In the genomic region with DNA sequence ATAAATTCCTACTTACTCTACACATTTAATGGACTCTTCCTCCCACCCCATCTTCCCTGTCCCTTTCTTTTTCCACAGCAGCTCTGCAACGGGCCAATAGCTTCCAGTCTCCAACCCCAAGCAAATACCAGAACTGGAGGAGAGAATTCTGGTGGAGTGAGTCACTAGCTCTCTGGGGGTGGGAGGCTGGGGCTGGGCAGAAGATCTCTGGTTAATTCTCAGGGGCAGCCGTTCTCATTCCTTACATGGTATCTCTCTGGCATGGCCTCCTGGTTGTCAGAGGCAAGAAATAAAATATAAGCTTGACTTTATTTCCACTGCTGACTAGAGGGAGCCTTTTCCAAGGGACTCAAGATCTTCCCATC, we compare ENCODE assay signal across 9 cellular contexts.
DNase-seq lines count a peak whose midpoint lies in the region; ATAC-seq, FAIRE-seq and TF ChIP-seq lines count a peak whose summit lies in the region.
"Had no signal": no experiment of that assay in that cellular context is flagged by ENCODE, and none has a peak within 500 bp of the region (broad histone marks: within the 10 kb centered on the region; RNA-seq: fewer than 3 reads in every experiment).

No MANE protein-coding gene starts in this region.

- FAIRE-seq in bronchial epithelial cell (lab: Jason Lieb, UNC): no peak

- TF ChIP-seq CTCF in bronchial epithelial cell (IDR thresholded peaks at IDR 0.05; ENCODE audit: insufficient read depth, low read length, severe bottlenecking): no peak
- no peak for TF ChIP-seq CTCF in upper lobe of right lung (IDR thresholded peaks at IDR 0.05)

- ATAC-seq in left colon (peak; percentile 19), upper lobe of right lung (peak; percentile 44), GM18867 (IDR thresholded peaks at IDR 0.05; ENCODE audit: unreplicated experiment) (no peak), HG03432 (IDR thresholded peaks at IDR 0.05; ENCODE audit: unreplicated experiment) (no peak)

- H3K36me3 ChIP-seq in bronchial epithelial cell (ENCODE audit: control insufficient read depth, insufficient read depth, low read length) (peaks cover 1% of the 10 kb centered on the region), upper lobe of right lung (no peaks in the 10 kb centered on the region)
- H3K36me3 ChIP-seq: right lobe of liver had no signal

- H3K4me3 ChIP-seq in bronchial epithelial cell (ENCODE audit: low read depth, low read length) (no peak overlapping the region), upper lobe of right lung (no peak overlapping the region)
- H3K4me3 ChIP-seq: right lobe of liver had no signal

- H3K27ac ChIP-seq in upper lobe of right lung: no peak overlapping the region
- H3K27ac ChIP-seq: right lobe of liver had no signal

- no peaks in the 10 kb centered on the region for H3K27me3 ChIP-seq in bronchial epithelial cell (ENCODE audit: control insufficient read depth, insufficient read depth, low read length)
- H3K27me3 ChIP-seq in upper lobe of right lung: no peaks in the 10 kb centered on the region
- H3K27me3 ChIP-seq: right lobe of liver had no signal

- H3K9me3 ChIP-seq in upper lobe of right lung: no peaks in the 10 kb centered on the region
- H3K9me3 ChIP-seq: right lobe of liver had no signal

- peaks cover 4% of the 10 kb centered on the region for H3K4me1 ChIP-seq in upper lobe of right lung
- H3K4me1 ChIP-seq: right lobe of liver had no signal

- intact Hi-C loops in left colon (cut with DNase I, micrococcal nuclease) (loop anchor here in 1 of 2 donors (10.0 kb wide), 2 partner anchors 352 to 482 kb away; no protein-coding TSS in a partner anchor), upper lobe of right lung (cut with DNase I) (no loop called here)

- DNase-seq in HT-29 (ENCODE audit: low spot score) (peak; percentile 33), bronchial epithelial cell (ENCODE audit: low read depth) (peak; percentile 81), left colon (no peak), upper lobe of right lung (no peak), cortex of kidney (lab: John Stamatoyannopoulos, UW) (no peak)
- DNase-seq: activated naive CD8-positive, alpha-beta T cell treated with anti-CD3 and anti-CD28 coated beads, Interleukin-2, amount 10 ng/mL, durations not matched to agents 7 days and 5 days had no signal

Comparison
In these comparisons a context has a peak if more than half of its experiments do, and no peak if none do; other contexts are left out.
1. DNase-seq: peak in HT-29 (single experiment) and bronchial epithelial cell (single experiment); none in left colon (0 of 2), upper lobe of right lung (single experiment) and cortex of kidney (single experiment).
2. ATAC-seq: peak in left colon (single experiment) and upper lobe of right lung (single experiment); none in GM18867 (single experiment) and HG03432 (single experiment).